23 cellular contexts compared by ENCODE assay signal in the genomic region with DNA sequence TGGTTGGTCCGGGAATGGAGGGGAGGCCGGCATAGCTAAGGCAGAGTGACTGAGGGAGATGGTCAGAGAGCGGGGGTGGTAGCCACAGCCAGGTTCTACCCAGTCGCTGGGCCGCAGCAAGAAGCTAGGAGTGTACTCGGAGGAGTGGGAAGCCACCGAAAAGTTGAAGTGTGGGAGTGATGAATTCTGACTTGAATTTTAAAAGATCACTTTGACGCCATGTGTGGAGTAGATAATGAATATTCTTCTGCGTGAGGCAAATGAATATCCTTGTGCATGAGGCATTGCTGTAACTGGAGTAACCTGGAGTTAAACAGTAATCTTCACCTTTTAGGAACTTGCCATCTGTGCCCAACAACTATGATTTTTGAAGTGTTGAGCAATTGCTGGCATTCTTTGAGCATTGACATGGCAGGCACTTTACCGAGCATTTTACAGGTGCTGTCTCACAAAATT. TPM values are rescaled to one million over a fixed set of nuclear protein-coding genes. Genes with fewer than 3 reads are reported as not detected.
DNase-seq lines count a peak whose midpoint lies in the region; ATAC-seq and TF ChIP-seq lines count a peak whose summit lies in the region.
"Had no signal": no experiment of that assay in that cellular context is flagged by ENCODE, and none has a peak within 500 bp of the region (broad histone marks: within the 10 kb centered on the region; RNA-seq: fewer than 3 reads in every experiment).

No MANE protein-coding gene starts in this region.

- 74 to 82% methylated on average over 10 of the region's 10 CpGs for WGBS in testis, 2 donors

- TF ChIP-seq POLR2A in testis (IDR thresholded peaks at IDR 0.05), result no peak

- peaks cover 0 to 79% of the 10 kb centered on the region in 2 donors for H3K36me3 ChIP-seq in left lung
- no peaks in the 10 kb centered on the region for H3K36me3 ChIP-seq in testis (ENCODE audit: low read depth, missing control alignments)
- H3K36me3 ChIP-seq in effector memory CD4-positive, alpha-beta T cell (ENCODE audit: control insufficient read depth, insufficient read depth, low read length), result peaks cover 60% of the 10 kb centered on the region

- H3K27me3 Mint-ChIP-seq in activated CD4-positive, alpha-beta T cell treated with anti-CD3 and anti-CD28 coated beads, Interleukin-2, amount 10 ng/mL, durations not matched to agents 24 days and 14 days, result no peaks in the 10 kb centered on the region
- no peaks in the 10 kb centered on the region for H3K27me3 Mint-ChIP-seq in activated T-helper 17 cell treated with anti-CD3 and anti-CD28 coated beads, Interleukin-2, amount 50 U/mL, for 72 hours
- H3K27me3 Mint-ChIP-seq: CD4-positive, CD25-positive, alpha-beta regulatory T cell had no signal

- H3K27ac ChIP-seq in left lung (peak overlapping the region in 1 of 2 donors; percentile 19), testis (peak overlapping the region; percentile 71 to 86)
- H3K27ac ChIP-seq in effector memory CD4-positive, alpha-beta T cell (ENCODE audit: insufficient read depth, low read length, poor library complexity, severe bottlenecking), result no peak overlapping the region
- H3K27ac ChIP-seq: HL-60, skin epidermis had no signal

- peak overlapping the region; percentile 40 for H3K4me3 Mint-ChIP-seq in activated CD4-positive, alpha-beta T cell treated with anti-CD3 and anti-CD28 coated beads, Interleukin-2, amount 10 ng/mL, durations not matched to agents 24 days and 14 days
- peak overlapping the region; percentile 84 for H3K4me3 Mint-ChIP-seq in activated T-helper 17 cell treated with anti-CD3 and anti-CD28 coated beads, Interleukin-2, amount 50 U/mL, for 72 hours
- H3K4me3 Mint-ChIP-seq: CD4-positive, CD25-positive, alpha-beta regulatory T cell had no signal

- H3K27ac Mint-ChIP-seq in activated CD4-positive, alpha-beta T cell treated with anti-CD3 and anti-CD28 coated beads, Interleukin-2, amount 10 ng/mL, durations not matched to agents 24 days and 14 days, result peak overlapping the region; percentile 84
- H3K27ac Mint-ChIP-seq in activated T-helper 17 cell treated with anti-CD3 and anti-CD28 coated beads, Interleukin-2, amount 50 U/mL, for 72 hours, result peak overlapping the region; percentile 89

- H3K27me3 ChIP-seq in left lung (no peaks in the 10 kb centered on the region), testis (no peaks in the 10 kb centered on the region)
- no peaks in the 10 kb centered on the region for H3K27me3 ChIP-seq in effector memory CD4-positive, alpha-beta T cell (replicated peaks; ENCODE audit: control insufficient read depth, insufficient read depth, low read length, poor library complexity, severe bottlenecking)

- no peak overlapping the region for H3K4me3 ChIP-seq in left lung
- no peak overlapping the region for H3K4me3 ChIP-seq in testis
- H3K4me3 ChIP-seq in effector memory CD4-positive, alpha-beta T cell (ENCODE audit: insufficient read depth, low read depth, low read length, poor library complexity, severe bottlenecking), result no peak overlapping the region
- H3K4me3 ChIP-seq: skin epidermis had no signal

- H3K36me3 Mint-ChIP-seq in activated CD4-positive, alpha-beta T cell treated with anti-CD3 and anti-CD28 coated beads, Interleukin-2, amount 10 ng/mL, durations not matched to agents 24 days and 14 days (ENCODE audit: low read depth), result peaks cover 93% of the 10 kb centered on the region
- H3K36me3 Mint-ChIP-seq in activated T-helper 17 cell treated with anti-CD3 and anti-CD28 coated beads, Interleukin-2, amount 50 U/mL, for 72 hours (ENCODE audit: low read depth), result peaks cover 99% of the 10 kb centered on the region

- no peaks in the 10 kb centered on the region for H3K9me3 Mint-ChIP-seq in activated CD4-positive, alpha-beta T cell treated with anti-CD3 and anti-CD28 coated beads, Interleukin-2, amount 10 ng/mL, durations not matched to agents 24 days and 14 days
- H3K9me3 Mint-ChIP-seq in activated T-helper 17 cell treated with anti-CD3 and anti-CD28 coated beads, Interleukin-2, amount 50 U/mL, for 72 hours, result no peaks in the 10 kb centered on the region
- H3K9me3 Mint-ChIP-seq: CD4-positive, CD25-positive, alpha-beta regulatory T cell had no signal

- no peak for ATAC-seq in activated T-helper 17 cell treated with anti-CD3 and anti-CD28 coated beads, Interleukin-2, amount 50 U/mL, for 72 hours (replicated peaks)
- peak; percentile 67 for ATAC-seq in left lung

- intact Hi-C loops in activated CD4-positive, alpha-beta T cell treated with anti-CD3 and anti-CD28 coated beads, Interleukin-2, amount 10 ng/mL, durations not matched to agents 24 days and 14 days (cut with micrococcal nuclease), result no loop called here
- intact Hi-C loops in left lung (cut with DNase I), result no loop called here
- intact Hi-C loops in testis (cut with DNase I; ENCODE audit: low total_unique reads), result no loop called here

- H3K9me3 ChIP-seq in left lung, result no peaks in the 10 kb centered on the region
- no peaks in the 10 kb centered on the region for H3K9me3 ChIP-seq in testis
- no peaks in the 10 kb centered on the region for H3K9me3 ChIP-seq in effector memory CD4-positive, alpha-beta T cell (ENCODE audit: control insufficient read depth, low read length)

- H3K4me1 ChIP-seq in left lung (peaks cover 5 to 35% of the 10 kb centered on the region in 2 donors), testis (peaks cover 57% of the 10 kb centered on the region)
- H3K4me1 ChIP-seq in effector memory CD4-positive, alpha-beta T cell (ENCODE audit: control insufficient read depth, insufficient read depth, low read length, poor library complexity, severe bottlenecking), result no peaks in the 10 kb centered on the region

- TF ChIP-seq CTCF in left lung (IDR thresholded peaks at IDR 0.05), result no peak
- no peak for TF ChIP-seq CTCF in testis (IDR thresholded peaks at IDR 0.05)

- DNase-seq in activated CD4-positive, alpha-beta T cell treated with anti-CD3 and anti-CD28 coated beads, Interleukin-2, amount 10 ng/mL, durations not matched to agents 24 days and 14 days, result no peak
- DNase-seq in activated CD4-positive, alpha-beta T cell treated with anti-CD3 and anti-CD28 coated beads for 48 hours, result no peak
- DNase-seq in left lung, result no peak
- DNase-seq in testis, result no peak
- no peak for DNase-seq in NCI-H774 (lab: John Stamatoyannopoulos, UW)
- DNase-seq in NCI-H1694 treated with DMSO at 0.1 percent for 48 hours (lab: John Stamatoyannopoulos, UW), result no peak
- no peak for DNase-seq in effector memory CD4-positive, alpha-beta T cell
- DNase-seq: activated CD4-positive, alpha-beta T cell treated with anti-CD3 and anti-CD28 coated beads, Interleukin-2, amount 50 U/mL, for 1 hour; activated T-cell treated with anti-CD3 and anti-CD28 coated beads for 4 hours; amniotic stem cell; CD4-positive, CD25-positive, alpha-beta regulatory T cell; cerebellar nuclear complex; KBM-7; NCI-H1092; NCI-H2107; stimulated activated CD4-positive, alpha-beta T cell treated with anti-CD3 and anti-CD28 coated beads, Interleukin-4, amount 100 ng/mL, for 4 hours; stimulated activated CD8-positive, alpha-beta memory T cell treated with anti-CD3 and anti-CD28 coated beads, Interleukin-4, amount 100 ng/mL, for 48 hours; T1000 had no signal

- peaks cover 50% of the 10 kb centered on the region for H3K4me1 Mint-ChIP-seq in activated CD4-positive, alpha-beta T cell treated with anti-CD3 and anti-CD28 coated beads, Interleukin-2, amount 10 ng/mL, durations not matched to agents 24 days and 14 days
- peaks cover 31% of the 10 kb centered on the region for H3K4me1 Mint-ChIP-seq in activated T-helper 17 cell treated with anti-CD3 and anti-CD28 coated beads, Interleukin-2, amount 50 U/mL, for 72 hours

RNA-seq across cellular contexts. Expression of gene CTPS1, which starts 6.9 kb away (rescaled TPM):
- 169 and 175 TPM in 2 replicates for total RNA-seq in activated CD4-positive, alpha-beta T cell treated with anti-CD3 and anti-CD28 coated beads, Interleukin-2, amount 10 ng/mL, durations not matched to agents 24 days and 14 days
- total RNA-seq in activated T-helper 17 cell treated with anti-CD3 and anti-CD28 coated beads, Interleukin-2, amount 50 U/mL, for 72 hours, result 100 to 1,000 TPM in 1 of 2 donors, 10 to 100 TPM in 1; 46.3 to 102 TPM
- total RNA-seq in left lung (10 to 100 TPM; 20.7 to 39.5 TPM), testis (10 to 100 TPM; 55.9 to 66.1 TPM)
- 41.2 TPM for polyA plus RNA-seq in testis (ENCODE audit: insufficient read depth, low read depth, low replicate concordance)

RNA-seq across cellular contexts. Expression of gene SLFNL1, which starts 35.2 kb away (rescaled TPM):
- 0.14 and 0.26 TPM in 2 replicates for total RNA-seq in activated CD4-positive, alpha-beta T cell treated with anti-CD3 and anti-CD28 coated beads, Interleukin-2, amount 10 ng/mL, durations not matched to agents 24 days and 14 days
- under 1 TPM; 0.13 to 0.32 TPM for total RNA-seq in activated T-helper 17 cell treated with anti-CD3 and anti-CD28 coated beads, Interleukin-2, amount 50 U/mL, for 72 hours
- total RNA-seq in left lung, result 1 to 10 TPM in 1 of 2 donors, under 1 TPM in 1; 0.79 to 4.9 TPM
- total RNA-seq in testis, result 10 to 100 TPM; 23.4 to 96.8 TPM
- 85.4 TPM for polyA plus RNA-seq in testis (ENCODE audit: insufficient read depth, low read depth, low replicate concordance)
- total RNA-seq: H1, kidney epithelial cell had no signal
- polyA plus RNA-seq: H1 had no signal

Comparison
In these comparisons a context has a peak if more than half of its experiments do, and no peak if none do; other contexts are left out.
1. RNA of gene SLFNL1, which starts 35.2 kb away (total RNA-seq): 23.4 to 96.8 TPM in testis; 0.79 to 4.9 TPM in left lung, 0.13 to 0.32 TPM in activated T-helper 17 cell treated with anti-CD3 and anti-CD28 coated beads, Interleukin-2, amount 50 U/mL, for 72 hours and 0.14 to 0.26 TPM in activated CD4-positive, alpha-beta T cell treated with anti-CD3 and anti-CD28 coated beads, Interleukin-2, amount 10 ng/mL, durations not matched to agents 24 days and 14 days; every median in the first group is over 4 times any median in the second.